Comparison of ENCODE assay signal across 21 cellular contexts in the genomic region with DNA sequence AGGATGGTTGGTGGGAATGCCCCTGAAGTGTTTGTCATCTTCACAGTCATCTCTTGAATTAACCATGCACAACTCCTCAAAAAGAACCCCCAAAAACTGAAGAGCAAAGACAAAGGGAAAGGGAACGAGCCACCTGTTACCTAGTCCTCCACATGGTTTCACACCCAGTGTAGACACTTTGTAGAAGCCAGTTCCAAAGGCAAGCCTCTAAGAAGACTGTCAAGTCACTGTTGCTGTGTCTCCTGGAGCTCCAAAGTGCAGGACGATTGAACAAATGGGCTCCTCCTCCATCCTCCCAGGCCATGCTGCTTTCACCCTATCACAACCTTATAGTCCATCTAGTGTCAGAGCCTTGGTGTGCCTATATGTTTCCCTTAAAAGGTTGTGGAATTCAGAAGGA.
DNase-seq lines count a peak whose midpoint lies in the region; ATAC-seq, FAIRE-seq and TF ChIP-seq lines count a peak whose summit lies in the region.
"Had no signal": no experiment of that assay in that cellular context is flagged by ENCODE, and none has a peak within 500 bp of the region (broad histone marks: within the 10 kb centered on the region; RNA-seq: fewer than 3 reads in every experiment).

No MANE protein-coding gene starts in this region.

- peaks cover 61% of the 10 kb centered on the region for H3K4me1 Mint-ChIP-seq in activated CD8-positive, alpha-beta memory T cell treated with anti-CD3 and anti-CD28 coated beads, Interleukin-2, amount 10 ng/mL, durations not matched to agents 7 days and 5 days

- H3K9me3 ChIP-seq in HEK293 (ENCODE audit: control insufficient read depth, insufficient read depth, low read depth, low read length), result no peaks in the 10 kb centered on the region
- H3K9me3 ChIP-seq in K562 (replicated peaks; ENCODE audit: control insufficient read depth, insufficient read depth, low read depth, low read length), result no peaks in the 10 kb centered on the region
- H3K9me3 ChIP-seq: Caco-2, HAP-1, MG63 had no signal

- POLR2A ChIA-PET in HEK293 (lab: Yijun Ruan, JAX), result no interaction called here
- POLR2A ChIA-PET in K562 (lab: Yijun Ruan, JAX), result interaction anchor here (0.6 kb wide), 1 partner anchor 15 kb away, joined by 4 read pairs; no protein-coding TSS in a partner anchor

- H3K27me3 ChIP-seq in K562 (ENCODE audit: control insufficient read depth in 2 of 2, insufficient read depth in 2 of 2, low read length in 2 of 2), result no peaks in the 10 kb centered on the region
- no peaks in the 10 kb centered on the region for H3K27me3 ChIP-seq in foreskin keratinocyte
- H3K27me3 ChIP-seq: MG63 had no signal

- TF ChIP-seq CTCF in HEK293 (tag by site-specific recombination; IDR thresholded peaks at IDR 0.05), result no peak
- no peak for TF ChIP-seq CTCF in K562 (IDR thresholded peaks at IDR 0.05 in 2 of 3, conservative IDR thresholded peaks at IDR 0.05 in 1 of 3; ENCODE audit: insufficient read depth in 2 of 3, low read depth in 1 of 3, low read length in 3 of 3)
- no peak for TF ChIP-seq CTCF in foreskin keratinocyte (conservative IDR thresholded peaks at IDR 0.05)

- H3K9ac ChIP-seq in K562 (ENCODE audit: insufficient read depth in 1 of 2, low read depth in 2 of 2, low read length in 2 of 2), result no peak overlapping the region
- H3K9ac ChIP-seq: GM23248 had no signal

- H3K27ac Mint-ChIP-seq in activated CD8-positive, alpha-beta memory T cell treated with anti-CD3 and anti-CD28 coated beads, Interleukin-2, amount 10 ng/mL, durations not matched to agents 7 days and 5 days, result peak overlapping the region; percentile 87

- TF ChIP-seq RAD21 in K562 (CRISPR knock-in tag; conservative IDR thresholded peaks at IDR 0.05 in 1 of 2, IDR thresholded peaks at IDR 0.05 in 1 of 2), result no peak

- H3K79me2 ChIP-seq in K562 (ENCODE audit: control insufficient read depth, insufficient read depth, low read length), result no peaks in the 10 kb centered on the region

- 6% methylated on average over 2 of the region's 2 CpGs for WGBS in K562 (ENCODE audit: insufficient coverage, low coverage, missing lambda C conversion rate)

- H3K9me3 Mint-ChIP-seq in activated CD8-positive, alpha-beta memory T cell treated with anti-CD3 and anti-CD28 coated beads, Interleukin-2, amount 10 ng/mL, durations not matched to agents 7 days and 5 days (ENCODE audit: low read depth), result peaks cover 8% of the 10 kb centered on the region
- H3K9me3 Mint-ChIP-seq: CD4-positive, alpha-beta memory T cell had no signal

- TF ChIP-seq POLR2A in K562 (conservative IDR thresholded peaks at IDR 0.05), result no peak

- peak overlapping the region; percentile 16; the same call in 1 of the 2 replicates for H3K4me2 ChIP-seq in K562 (ENCODE audit: insufficient read depth, low read length)

- BruUV-seq in K562 (replicated peaks; lab: Mats Ljungman, UMichigan), result no TSS peak

- H3K4me3 Mint-ChIP-seq in activated CD8-positive, alpha-beta memory T cell treated with anti-CD3 and anti-CD28 coated beads, Interleukin-2, amount 10 ng/mL, durations not matched to agents 7 days and 5 days, result no peak overlapping the region

- in situ Hi-C loops in K562 (cut with MboI), result no loop called here

- ATAC-seq in activated CD8-positive, alpha-beta memory T cell treated with anti-CD3 and anti-CD28 coated beads, Interleukin-2, amount 10 ng/mL, durations not matched to agents 7 days and 5 days, result no peak
- ATAC-seq in K562 (peak; percentile 51), foreskin keratinocyte (no peak)

- H3K36me3 ChIP-seq in HEK293 (ENCODE audit: control insufficient read depth in 2 of 2, insufficient read depth in 1 of 2, low read length in 2 of 2), result no peaks in the 10 kb centered on the region
- H3K36me3 ChIP-seq in K562 (ENCODE audit: control insufficient read depth, insufficient read depth, low read length), result no peaks in the 10 kb centered on the region
- H3K36me3 ChIP-seq: HAP-1, MG63 had no signal

- no peak for TF ChIP-seq EP300 in K562 (IDR thresholded peaks at IDR 0.05; ENCODE audit: low read length)

- peak; percentile 62 for FAIRE-seq in K562 (lab: Jason Lieb, UNC)

- H2AFZ ChIP-seq in K562 (ENCODE audit: low read depth, low read length), result peak overlapping the region; percentile 77
- H2AFZ ChIP-seq: GM23248 had no signal

- H3K27ac ChIP-seq in HEK293 (ENCODE audit: extremely low read depth, low read depth, low read length) (no peak overlapping the region), K562 (ENCODE audit: extremely low read depth, low read depth, low read length) (peak overlapping the region; percentile 30; the same call in 1 of the 3 replicates), foreskin keratinocyte (no peak overlapping the region)
- H3K27ac ChIP-seq: GM23248, RWPE1 had no signal

- no peak for DNase-seq in activated CD8-positive, alpha-beta memory T cell treated with anti-CD3 and anti-CD28 coated beads, Interleukin-2, amount 10 ng/mL, durations not matched to agents 7 days and 5 days
- DNase-seq in activated CD8-positive, alpha-beta memory T cell treated with anti-CD3 and anti-CD28 coated beads, Interleukin-2, amount 50 U/mL, for 48 hours, result no peak
- peak in 2 of 4 experiments; percentile 36 to 58 for DNase-seq in K562 (ENCODE audit: extremely low read depth in 1 of 4, low spot score in 3 of 4)
- no peak for DNase-seq in NCI-H128 (lab: John Stamatoyannopoulos, UW; ENCODE audit: unreplicated experiment)
- DNase-seq in NCI-H526 treated with DMSO at 0.1 percent for 48 hours (lab: John Stamatoyannopoulos, UW), result no peak
- no peak for DNase-seq in foreskin keratinocyte
- DNase-seq: Caco-2; CD4-positive, alpha-beta memory T cell; DMS 273 treated with DMSO at 0.1 percent for 48 hours; DMS79 treated with DMSO at 0.1 percent for 48 hours; GM23248; Karpas-422; MG63; NCI-H1436; NCI-H187 treated with DMSO at 0.1 percent for 48 hours; NCI-H748 treated with DMSO at 0.1 percent for 48 hours; SHP77 treated with DMSO at 0.1 percent for 48 hours; SW 1271 had no signal

- peaks cover 32% of the 10 kb centered on the region for H3K36me3 Mint-ChIP-seq in activated CD8-positive, alpha-beta memory T cell treated with anti-CD3 and anti-CD28 coated beads, Interleukin-2, amount 10 ng/mL, durations not matched to agents 7 days and 5 days
- H3K36me3 Mint-ChIP-seq: CD4-positive, alpha-beta memory T cell had no signal

- H3K4me1 ChIP-seq in HEK293 (ENCODE audit: control insufficient read depth, insufficient read depth, low read length) (no peaks in the 10 kb centered on the region), K562 (replicated peaks in 1 of 2; ENCODE audit: control insufficient read depth in 2 of 2, insufficient read depth in 2 of 2, low read length in 2 of 2) (peaks cover 15 to 64% of the 10 kb centered on the region in 2 experiments), foreskin keratinocyte (peaks cover 41% of the 10 kb centered on the region)
- H3K4me1 ChIP-seq: HAP-1 had no signal

- intact Hi-C loops in K562 (cut with micrococcal nuclease), result no loop called here

- no peaks in the 10 kb centered on the region for H3K27me3 Mint-ChIP-seq in activated CD8-positive, alpha-beta memory T cell treated with anti-CD3 and anti-CD28 coated beads, Interleukin-2, amount 10 ng/mL, durations not matched to agents 7 days and 5 days
- H3K27me3 Mint-ChIP-seq: CD4-positive, alpha-beta memory T cell had no signal

- H4K20me1 ChIP-seq in K562 (replicated peaks; ENCODE audit: control insufficient read depth, insufficient read depth, low read length), result no peaks in the 10 kb centered on the region

- H3K4me3 ChIP-seq in HEK293 (ENCODE audit: low read depth, low read length), result no peak overlapping the region
- no peak overlapping the region for H3K4me3 ChIP-seq in K562
- H3K4me3 ChIP-seq: GM23248, HAP-1, MG63 had no signal

- no peaks in the 10 kb centered on the region for H3K9me1 ChIP-seq in K562 (ENCODE audit: control insufficient read depth, insufficient read depth, low read length)

- CTCF ChIA-PET in activated CD8-positive, alpha-beta memory T cell treated with anti-CD3 and anti-CD28 coated beads, Interleukin-2, amount 10 ng/mL, durations not matched to agents 7 days and 5 days (lab: Charles Lee), result interaction anchor here (1.1 to 1.5 kb wide), 3 partner anchors 11 to 324 kb away, joined by 3 to 6 read pairs (median 4); no protein-coding TSS in a partner anchor
- CTCF ChIA-PET in HEK293 (lab: Yijun Ruan, JAX), result no interaction called here
- CTCF ChIA-PET in K562 (lab: Yijun Ruan, JAX; ENCODE audit: low intra/inter-chr PET ratio), result no interaction called here

TF ChIP-seq in HEK293, 187 proteins besides CTCF, POLR2A, EP300 and RAD21 (continues in another document):
- TF ChIP-seq ZEB2 (tag by site-specific recombination; IDR thresholded peaks at IDR 0.05), result no peak
- TF ChIP-seq, protein P1, sequence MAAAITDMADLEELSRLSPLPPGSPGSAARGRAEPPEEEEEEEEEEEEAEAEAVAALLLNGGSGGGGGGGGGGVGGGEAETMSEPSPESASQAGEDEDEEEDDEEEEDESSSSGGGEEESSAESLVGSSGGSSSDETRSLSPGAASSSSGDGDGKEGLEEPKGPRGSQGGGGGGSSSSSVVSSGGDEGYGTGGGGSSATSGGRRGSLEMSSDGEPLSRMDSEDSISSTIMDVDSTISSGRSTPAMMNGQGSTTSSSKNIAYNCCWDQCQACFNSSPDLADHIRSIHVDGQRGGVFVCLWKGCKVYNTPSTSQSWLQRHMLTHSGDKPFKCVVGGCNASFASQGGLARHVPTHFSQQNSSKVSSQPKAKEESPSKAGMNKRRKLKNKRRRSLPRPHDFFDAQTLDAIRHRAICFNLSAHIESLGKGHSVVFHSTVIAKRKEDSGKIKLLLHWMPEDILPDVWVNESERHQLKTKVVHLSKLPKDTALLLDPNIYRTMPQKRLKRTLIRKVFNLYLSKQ (tag by site-specific recombination; IDR thresholded peaks at IDR 0.05; ENCODE audit: borderline replicate concordance), result no peak
- TF ChIP-seq ZNF544 (tag by site-specific recombination; IDR thresholded peaks at IDR 0.05), result no peak
- TF ChIP-seq SCRT2 (tag by site-specific recombination; IDR thresholded peaks at IDR 0.05), result peak; percentile 44; the same call in 1 of the 2 replicates

TF ChIP-seq in K562, 482 proteins besides CTCF, POLR2A, EP300 and RAD21 (continues in another document):
- TF ChIP-seq MAFF (IDR thresholded peaks at IDR 0.05; ENCODE audit: low read length) (peak; percentile 13; the same call in 1 of the 2 replicates), SP1 (CRISPR knock-in tag; IDR thresholded peaks at IDR 0.05) (no peak), SREBF2 (CRISPR knock-in tag; IDR thresholded peaks at IDR 0.05) (no peak), FOXK2 (conservative IDR thresholded peaks at IDR 0.05 in 1 of 2, IDR thresholded peaks at IDR 0.05 in 1 of 2; ENCODE audit: low read depth in 2 of 2) (no peak), LCOR (CRISPR knock-in tag; IDR thresholded peaks at IDR 0.05) (no peak), CXXC5 (CRISPR knock-in tag; IDR thresholded peaks at IDR 0.05) (peak; percentile 19; the same call in 1 of the 2 replicates)
- TF ChIP-seq, protein P2, sequence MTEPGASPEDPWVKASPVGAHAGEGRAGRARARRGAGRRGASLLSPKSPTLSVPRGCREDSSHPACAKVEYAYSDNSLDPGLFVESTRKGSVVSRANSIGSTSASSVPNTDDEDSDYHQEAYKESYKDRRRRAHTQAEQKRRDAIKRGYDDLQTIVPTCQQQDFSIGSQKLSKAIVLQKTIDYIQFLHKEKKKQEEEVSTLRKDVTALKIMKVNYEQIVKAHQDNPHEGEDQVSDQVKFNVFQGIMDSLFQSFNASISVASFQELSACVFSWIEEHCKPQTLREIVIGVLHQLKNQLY (CRISPR knock-in tag; conservative IDR thresholded peaks at IDR 0.05), result no peak
